ENCODE assay signal across 9 cellular contexts in the genomic region with DNA sequence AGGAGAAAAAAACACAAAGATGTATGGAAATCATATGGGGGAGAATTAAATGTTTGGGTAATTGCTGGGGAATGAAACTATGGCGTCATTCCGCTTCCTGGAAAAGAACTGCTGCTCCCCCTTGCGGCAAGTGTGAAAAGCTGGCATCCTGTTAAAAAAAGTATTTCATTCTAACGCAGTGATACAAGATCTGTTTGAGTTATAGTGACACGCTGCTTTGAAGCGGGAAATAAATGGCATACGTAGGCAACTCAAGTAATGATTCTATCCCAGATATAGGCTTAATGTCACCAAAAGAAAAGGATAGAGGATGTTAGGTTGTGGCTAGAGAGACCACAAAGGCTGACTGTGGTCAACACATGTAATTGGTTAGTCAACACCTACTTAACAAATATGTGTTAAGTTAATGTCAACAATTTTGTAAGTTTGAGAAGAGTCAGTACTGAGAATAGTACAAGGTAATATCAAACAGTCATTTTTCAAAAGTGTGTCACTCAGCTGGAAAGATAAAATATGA.
DNase-seq lines count a peak whose midpoint lies in the region; ATAC-seq and TF ChIP-seq lines count a peak whose summit lies in the region.
"Had no signal": no experiment of that assay in that cellular context is flagged by ENCODE, and none has a peak within 500 bp of the region (broad histone marks: within the 10 kb centered on the region; RNA-seq: fewer than 3 reads in every experiment).

No MANE protein-coding gene starts in this region.

- no peak for TF ChIP-seq EP300 in esophagus muscularis mucosa (IDR thresholded peaks at IDR 0.05)

- peak; percentile 55 for ATAC-seq in HG02610 (IDR thresholded peaks at IDR 0.05; ENCODE audit: unreplicated experiment)
- ATAC-seq in natural killer cell = peak; percentile 77 to 91 (median 80)
- peak; percentile 28 for ATAC-seq in thoracic aorta (ENCODE audit: insufficient number of reproducible peaks, low FRiP score, low read depth)
- no peak for ATAC-seq in GM18520 (IDR thresholded peaks at IDR 0.05; ENCODE audit: unreplicated experiment)

- H3K4me1 Mint-ChIP-seq in activated CD4-positive, alpha-beta memory T cell treated with anti-CD3 and anti-CD28 coated beads, Interleukin-2, amount 10 ng/mL, durations not matched to agents 7 days and 5 days = peaks cover 11% of the 10 kb centered on the region
- peaks cover 12% of the 10 kb centered on the region in 2 donors for H3K4me1 Mint-ChIP-seq in natural killer cell

- H3K36me3 ChIP-seq in esophagus muscularis mucosa (no peaks in the 10 kb centered on the region), thoracic aorta (no peaks in the 10 kb centered on the region)

- H3K4me1 ChIP-seq in esophagus muscularis mucosa (peaks cover 0 to 25% (median 20%) of the 10 kb centered on the region in 4 donors), thoracic aorta (ENCODE audit: control insufficient read depth in 1 of 2, low read depth in 2 of 2) (peaks cover 0 to 10% of the 10 kb centered on the region in 2 donors)

- H3K27me3 ChIP-seq in esophagus muscularis mucosa (no peaks in the 10 kb centered on the region), thoracic aorta (replicated peaks; ENCODE audit: insufficient read depth) (no peaks in the 10 kb centered on the region)

- POLR2A ChIA-PET in activated CD4-positive, alpha-beta memory T cell treated with anti-CD3 and anti-CD28 coated beads, Interleukin-2, amount 10 ng/mL, durations not matched to agents 7 days and 5 days (lab: Charles Lee) = no interaction called here

- H3K9me3 ChIP-seq in esophagus muscularis mucosa = peaks cover 0 to 4% (median 1%) of the 10 kb centered on the region in 4 donors
- H3K9me3 ChIP-seq in thoracic aorta = peaks cover under 1% of the 10 kb centered on the region

- no peaks in the 10 kb centered on the region for H3K36me3 Mint-ChIP-seq in activated CD4-positive, alpha-beta memory T cell treated with anti-CD3 and anti-CD28 coated beads, Interleukin-2, amount 10 ng/mL, durations not matched to agents 7 days and 5 days (ENCODE audit: low read depth)
- no peaks in the 10 kb centered on the region for H3K36me3 Mint-ChIP-seq in natural killer cell

- WGBS in esophagus muscularis mucosa = 9% methylated on average over 7 of the region's 7 CpGs

- H3K27me3 Mint-ChIP-seq in activated CD4-positive, alpha-beta memory T cell treated with anti-CD3 and anti-CD28 coated beads, Interleukin-2, amount 10 ng/mL, durations not matched to agents 7 days and 5 days = peaks cover 26% of the 10 kb centered on the region
- peaks cover 6 to 24% of the 10 kb centered on the region in 2 donors for H3K27me3 Mint-ChIP-seq in natural killer cell (ENCODE audit: low read depth in 2 of 2)
- H3K27me3 Mint-ChIP-seq: dendritic cell treated with granulocyte-macrophage colony-stimulating factor and Interleukin-4, amounts not matched to agents 40 ng/mL and 50 ng/mL, for 4 days had no signal

- TF ChIP-seq CTCF in esophagus muscularis mucosa (IDR thresholded peaks at IDR 0.05) (peak; percentile 79 to 88 (median 80)), natural killer cell (IDR thresholded peaks at IDR 0.05) (peak; percentile 65), thoracic aorta (IDR thresholded peaks at IDR 0.05) (peak; percentile 87)

- peak overlapping the region; percentile 54 to 76 (median 75) for H3K27ac ChIP-seq in esophagus muscularis mucosa (replicated peaks in 1 of 4)
- no peak overlapping the region for H3K27ac ChIP-seq in thoracic aorta

- CTCF ChIA-PET in activated CD4-positive, alpha-beta memory T cell treated with anti-CD3 and anti-CD28 coated beads, Interleukin-2, amount 10 ng/mL, durations not matched to agents 7 days and 5 days (lab: Charles Lee) = interaction anchor here (0.7 to 2.0 kb wide), 13 partner anchors 8 to 166 kb away, joined by 3 to 12 read pairs (median 4); no protein-coding TSS in a partner anchor

- no peak for TF ChIP-seq POLR2A in esophagus muscularis mucosa (IDR thresholded peaks at IDR 0.05; ENCODE audit: low read depth)

- intact Hi-C loops in esophagus muscularis mucosa (cut with DNase I) (loop anchor here (5.0 kb wide), 3 partner anchors 59 to 166 kb away; no protein-coding TSS in a partner anchor), natural killer cell (cut with micrococcal nuclease) (loop anchor here (10.0 kb wide), 1 partner anchor 132 kb away; a partner anchor contains a TSS)

- H3K27ac Mint-ChIP-seq in activated CD4-positive, alpha-beta memory T cell treated with anti-CD3 and anti-CD28 coated beads, Interleukin-2, amount 10 ng/mL, durations not matched to agents 7 days and 5 days = no peak overlapping the region
- peak overlapping the region; percentile 24 to 47 for H3K27ac Mint-ChIP-seq in natural killer cell
- H3K27ac Mint-ChIP-seq: dendritic cell treated with granulocyte-macrophage colony-stimulating factor and Interleukin-4, amounts not matched to agents 40 ng/mL and 50 ng/mL, for 4 days had no signal

- no peaks in the 10 kb centered on the region for H3K9me3 Mint-ChIP-seq in activated CD4-positive, alpha-beta memory T cell treated with anti-CD3 and anti-CD28 coated beads, Interleukin-2, amount 10 ng/mL, durations not matched to agents 7 days and 5 days
- no peaks in the 10 kb centered on the region for H3K9me3 Mint-ChIP-seq in natural killer cell
- H3K9me3 Mint-ChIP-seq: dendritic cell treated with granulocyte-macrophage colony-stimulating factor and Interleukin-4, amounts not matched to agents 40 ng/mL and 50 ng/mL, for 4 days had no signal

- H3K4me3 ChIP-seq in esophagus muscularis mucosa = peak overlapping the region in 1 of 4 donors; percentile 14
- H3K4me3 ChIP-seq in thoracic aorta = peak overlapping the region; percentile 41

- DNase-seq in GM04503 (ENCODE audit: low read depth) = peak; percentile 10
- peak; percentile 4 for DNase-seq in NCI-H345 (lab: John Stamatoyannopoulos, UW)
- DNase-seq in activated CD4-positive, alpha-beta memory T cell treated with anti-CD3 and anti-CD28 coated beads, Interleukin-2, amount 10 ng/mL, durations not matched to agents 7 days and 5 days = peak; percentile 48
- DNase-seq in esophagus muscularis mucosa (ENCODE audit: extremely low spot score) = no peak
- DNase-seq in natural killer cell = peak; percentile 16
- no peak for DNase-seq in thoracic aorta (ENCODE audit: low spot score)

- no peak overlapping the region for H3K4me3 Mint-ChIP-seq in activated CD4-positive, alpha-beta memory T cell treated with anti-CD3 and anti-CD28 coated beads, Interleukin-2, amount 10 ng/mL, durations not matched to agents 7 days and 5 days
- peak overlapping the region; percentile 70 for H3K4me3 Mint-ChIP-seq in natural killer cell
- H3K4me3 Mint-ChIP-seq: dendritic cell treated with granulocyte-macrophage colony-stimulating factor and Interleukin-4, amounts not matched to agents 40 ng/mL and 50 ng/mL, for 4 days had no signal

Comparison
In these comparisons a context has a peak if more than half of its experiments do, and no peak if none do; other contexts are left out.
1. DNase-seq: peak in GM04503 (single experiment), NCI-H345 (single experiment), activated CD4-positive, alpha-beta memory T cell treated with anti-CD3 and anti-CD28 coated beads, Interleukin-2, amount 10 ng/mL, durations not matched to agents 7 days and 5 days (single experiment) and natural killer cell (single experiment); none in esophagus muscularis mucosa (single experiment) and thoracic aorta (single experiment).
2. H3K27ac ChIP-seq: peak in esophagus muscularis mucosa (4 of 4); none in thoracic aorta (0 of 2).
3. Peak in every context shown above with its lines, with median percentiles within 50 percentile points of each other: CTCF ChIP-seq.